1 cellular context compared by ENCODE assay signal in the genomic region with DNA sequence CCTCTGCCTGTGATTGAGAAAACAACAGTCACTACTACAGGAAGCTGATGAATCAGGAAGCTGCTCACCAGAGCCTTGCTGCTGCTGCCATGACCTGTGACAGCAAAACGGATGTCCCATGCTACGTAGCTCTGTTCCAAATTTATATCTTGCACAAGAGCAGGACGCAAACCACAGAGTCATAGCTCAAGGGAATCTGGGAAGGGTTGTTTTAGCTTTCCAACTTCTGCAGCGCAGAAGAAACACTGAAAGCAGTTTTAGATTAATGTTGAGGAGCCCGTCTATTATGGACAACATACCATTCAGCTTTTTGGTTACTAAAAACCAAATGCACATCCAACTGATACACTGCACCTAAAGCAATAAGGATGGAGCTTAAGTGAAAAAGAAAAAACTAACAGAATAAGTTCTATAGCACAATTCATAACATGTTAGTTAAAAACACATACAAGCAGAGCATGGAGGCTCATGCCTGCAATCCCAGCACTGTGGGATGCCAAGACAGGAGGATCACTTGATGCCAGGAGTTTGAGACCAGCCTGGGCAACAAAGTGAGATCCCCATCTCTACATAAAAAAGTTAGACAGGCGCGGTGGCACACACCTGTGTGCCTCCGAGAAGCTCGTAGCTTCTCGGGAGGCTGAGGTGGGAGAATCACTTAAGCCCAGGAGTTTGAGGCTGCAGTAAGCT.
TF ChIP-seq lines count a peak whose summit lies in the region.

No MANE protein-coding gene starts in this region.

TF ChIP-seq in GM12878, 131 proteins besides CTCF, POLR2A, EP300 and RAD21:
- no peak for TF ChIP-seq TBL1XR1 (IDR thresholded peaks at IDR 0.05; ENCODE audit: low read depth, low read length)
- TF ChIP-seq, protein P1, sequence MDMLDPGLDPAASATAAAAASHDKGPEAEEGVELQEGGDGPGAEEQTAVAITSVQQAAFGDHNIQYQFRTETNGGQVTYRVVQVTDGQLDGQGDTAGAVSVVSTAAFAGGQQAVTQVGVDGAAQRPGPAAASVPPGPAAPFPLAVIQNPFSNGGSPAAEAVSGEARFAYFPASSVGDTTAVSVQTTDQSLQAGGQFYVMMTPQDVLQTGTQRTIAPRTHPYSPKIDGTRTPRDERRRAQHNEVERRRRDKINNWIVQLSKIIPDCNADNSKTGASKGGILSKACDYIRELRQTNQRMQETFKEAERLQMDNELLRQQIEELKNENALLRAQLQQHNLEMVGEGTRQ (IDR thresholded peaks at IDR 0.05; ENCODE audit: borderline replicate concordance, low read depth, low read length): no peak
- TF ChIP-seq NFYA (IDR thresholded peaks at IDR 0.05; ENCODE audit: borderline replicate concordance, low read depth, low read length): no peak
- no peak for TF ChIP-seq TARDBP (IDR thresholded peaks at IDR 0.05; ENCODE audit: borderline replicate concordance)
- no peak for TF ChIP-seq IRF4 (IDR thresholded peaks at IDR 0.05; ENCODE audit: low read depth, low read length)
- no peak for TF ChIP-seq PAX5 (IDR thresholded peaks at IDR 0.05; ENCODE audit: borderline replicate concordance, low read depth, low read length)
